Comparison of ENCODE assay signal across 15 cellular contexts in genomic region chrX:13719192-13719856, GRCh38. TPM values are rescaled to one million over a fixed set of nuclear protein-coding genes. Genes with fewer than 3 reads are reported as not detected.
DNase-seq lines count a peak whose midpoint lies in the region; ATAC-seq and TF ChIP-seq lines count a peak whose summit lies in the region.
"Had no signal": no experiment of that assay in that cellular context is flagged by ENCODE, and none has a peak within 500 bp of the region (broad histone marks: within the 10 kb centered on the region; RNA-seq: fewer than 3 reads in every experiment).

No MANE protein-coding gene starts in this region.

- no peaks in the 10 kb centered on the region for H3K27me3 Mint-ChIP-seq in CD4-positive, alpha-beta memory T cell
- H3K27me3 Mint-ChIP-seq in T-cell, result peaks cover 0 to 7% of the 10 kb centered on the region in 2 donors

- H3K27me3 ChIP-seq in CD4-positive, alpha-beta memory T cell (ENCODE audit: insufficient read depth, low read length), result no peaks in the 10 kb centered on the region
- H3K27me3 ChIP-seq in gastroesophageal sphincter, result no peaks in the 10 kb centered on the region
- H3K27me3 ChIP-seq in psoas muscle (ENCODE audit: insufficient read depth in 3 of 3, low read length in 2 of 3), result no peaks in the 10 kb centered on the region
- H3K27me3 ChIP-seq: body of pancreas had no signal

- POLR2A ChIA-PET in CD4-positive, alpha-beta memory T cell (lab: Charles Lee; ENCODE audit: partially characterized antibody), result interaction anchor here (0.9 to 12.8 kb wide), 3 partner anchors 10 to 32 kb away, joined by 3 to 196 read pairs (median 3); partner anchors contain the start of genes OFD1 and TRAPPC2
- POLR2A ChIA-PET in T-cell (lab: Charles Lee), result interaction anchor here in 1 of 2 donors (0.5 to 0.7 kb wide), 2 partner anchors 12 to 18 kb away, joined by 4 to 6 read pairs; no protein-coding TSS in a partner anchor

- no peak for TF ChIP-seq POLR2A in gastroesophageal sphincter (IDR thresholded peaks at IDR 0.05)

- peaks cover 0 to 2% (median 0%) of the 10 kb centered on the region in 8 donors for H3K9me3 Mint-ChIP-seq in CD4-positive, alpha-beta memory T cell
- H3K9me3 Mint-ChIP-seq in T-cell, result no peaks in the 10 kb centered on the region

- H3K4me1 Mint-ChIP-seq in CD4-positive, alpha-beta memory T cell, result peaks cover 21 to 68% (median 43%) of the 10 kb centered on the region in 4 donors
- H3K4me1 Mint-ChIP-seq in T-cell, result peaks cover 45 to 57% (median 55%) of the 10 kb centered on the region in 3 donors

- CTCF ChIA-PET in CD4-positive, alpha-beta memory T cell (lab: Charles Lee; ENCODE audit: partially characterized antibody), result no interaction called here
- CTCF ChIA-PET in T-cell (lab: Charles Lee), result interaction anchor here in 1 of 2 donors (0.6 to 0.7 kb wide), 2 partner anchors 26 to 28 kb away, joined by 3 read pairs; no protein-coding TSS in a partner anchor

- no peak for TF ChIP-seq EP300 in gastroesophageal sphincter (IDR thresholded peaks at IDR 0.05)

- H3K27ac Mint-ChIP-seq in CD4-positive, alpha-beta memory T cell, result peak overlapping the region; percentile 49 to 88 (median 84)
- peak overlapping the region; percentile 81 to 82 for H3K27ac Mint-ChIP-seq in T-cell

- H3K4me3 ChIP-seq in CD4-positive, alpha-beta memory T cell (ENCODE audit: low read length in 2 of 2), result no peak overlapping the region
- no peak overlapping the region for H3K4me3 ChIP-seq in gastroesophageal sphincter
- no peak overlapping the region for H3K4me3 ChIP-seq in psoas muscle
- H3K4me3 ChIP-seq: body of pancreas, dorsolateral prefrontal cortex had no signal

- ATAC-seq in T-cell (replicated peaks in 1 of 4) (peak; percentile 34 to 87 (median 76)), gastroesophageal sphincter (peak; percentile 49), psoas muscle (peak; percentile 68 to 86 (median 76)), HG03469 (IDR thresholded peaks at IDR 0.05; ENCODE audit: unreplicated experiment) (no peak), GM21360 (IDR thresholded peaks at IDR 0.05; ENCODE audit: unreplicated experiment) (no peak), GM21381 (IDR thresholded peaks at IDR 0.05; ENCODE audit: unreplicated experiment) (no peak)
- ATAC-seq: body of pancreas, left lobe of liver had no signal

- peaks cover 52% of the 10 kb centered on the region for H3K4me1 ChIP-seq in CD4-positive, alpha-beta memory T cell (ENCODE audit: insufficient read depth, low read length)
- H3K4me1 ChIP-seq in gastroesophageal sphincter, result peaks cover 0 to 41% (median 0%) of the 10 kb centered on the region in 3 donors
- peaks cover 13% of the 10 kb centered on the region for H3K4me1 ChIP-seq in psoas muscle

- 83 to 100% methylated on average over 2 to 3 of the region's 3 CpGs for WGBS in gastroesophageal sphincter (ENCODE audit: low coverage in 1 of 2), 2 donors
- 62 to 77% (median 70%) methylated on average over 3 of the region's 3 CpGs for WGBS in psoas muscle, 3 donors

- DNase-seq in CD4-positive, alpha-beta memory T cell, result peak in 2 of 5 donors; percentile 12 to 15
- DNase-seq in T-cell (peak in 23 of 34 experiments; percentile 4 to 52 (median 19)), psoas muscle (no peak)
- DNase-seq: activated CD4-positive, alpha-beta T cell treated with anti-CD3 and anti-CD28 coated beads for 1 hour; body of pancreas; dorsolateral prefrontal cortex; NCI-H187; Right ventricle myocardium superior; substantia nigra; T-helper 9 cell had no signal

- peak overlapping the region; percentile 4 for H3K27ac ChIP-seq in CD4-positive, alpha-beta memory T cell (ENCODE audit: low read depth, low read length)
- peak overlapping the region in 3 of 4 donors; percentile 20 to 72 (median 54) for H3K27ac ChIP-seq in gastroesophageal sphincter
- peak overlapping the region; percentile 76 for H3K27ac ChIP-seq in psoas muscle
- H3K27ac ChIP-seq: body of pancreas had no signal

- no peaks in the 10 kb centered on the region for H3K9me3 ChIP-seq in CD4-positive, alpha-beta memory T cell (ENCODE audit: control insufficient read depth in 1 of 2, low read length in 2 of 2)
- H3K9me3 ChIP-seq in gastroesophageal sphincter (no peaks in the 10 kb centered on the region), psoas muscle (no peaks in the 10 kb centered on the region)
- H3K9me3 ChIP-seq: body of pancreas had no signal

- intact Hi-C loops in CD4-positive, alpha-beta memory T cell (cut with micrococcal nuclease), result no loop called here
- intact Hi-C loops in psoas muscle (cut with DNase I), result no loop called here

- no peak for TF ChIP-seq CTCF in gastroesophageal sphincter (IDR thresholded peaks at IDR 0.05)
- no peak for TF ChIP-seq CTCF in psoas muscle (IDR thresholded peaks at IDR 0.05)

- peak overlapping the region in 4 of 8 donors; percentile 46 to 61 (median 50) for H3K4me3 Mint-ChIP-seq in CD4-positive, alpha-beta memory T cell
- no peak overlapping the region for H3K4me3 Mint-ChIP-seq in T-cell

- peaks cover 34 to 49% of the 10 kb centered on the region in 2 donors for H3K36me3 Mint-ChIP-seq in CD4-positive, alpha-beta memory T cell
- H3K36me3 Mint-ChIP-seq in T-cell, result peaks cover 37% of the 10 kb centered on the region

- H3K36me3 ChIP-seq in CD4-positive, alpha-beta memory T cell (ENCODE audit: insufficient read depth, low read length), result peaks cover 4% of the 10 kb centered on the region
- peaks cover 0 to 13% of the 10 kb centered on the region in 2 donors for H3K36me3 ChIP-seq in gastroesophageal sphincter
- H3K36me3 ChIP-seq in psoas muscle (ENCODE audit: insufficient read depth in 1 of 2, low read depth in 1 of 2), result peaks cover 0 to 12% of the 10 kb centered on the region in 2 donors

RNA-seq across cellular contexts. Expression of gene TRAPPC2, which starts 15.1 kb away (rescaled TPM):
- 10 to 100 TPM; 36.6 to 39.6 TPM for total RNA-seq in CD4-positive, alpha-beta memory T cell
- 10 to 100 TPM; 33.1 to 45.9 TPM for polyA plus RNA-seq in CD4-positive, alpha-beta memory T cell
- total RNA-seq in T-cell (10 to 100 TPM; 24.8 to 32.9 (median 29.7) TPM), gastroesophageal sphincter (10 to 100 TPM; 14.3 to 17.3 (median 16.0) TPM), psoas muscle (1 to 10 TPM; 3.4 to 6.3 (median 5.0) TPM)
- polyA plus RNA-seq in psoas muscle, result 1 to 10 TPM; 2.1 to 4.7 (median 3.9) TPM

RNA-seq across cellular contexts. Expression of gene OFD1, which starts 15.2 kb away (rescaled TPM):
- total RNA-seq in CD4-positive, alpha-beta memory T cell, result 100 to 1,000 TPM; 135 TPM
- 10 to 100 TPM; 22.0 to 39.0 TPM for polyA plus RNA-seq in CD4-positive, alpha-beta memory T cell
- total RNA-seq in T-cell, result 10 to 100 TPM; 78.8 to 96.8 (median 89.3) TPM
- 10 to 100 TPM; 15.2 to 26.6 (median 22.5) TPM for total RNA-seq in gastroesophageal sphincter
- 1 to 10 TPM; 7.2 to 8.2 (median 7.8) TPM for total RNA-seq in psoas muscle
- 1 to 10 TPM; 3.3 to 9.5 (median 8.4) TPM for polyA plus RNA-seq in psoas muscle

RNA-seq across cellular contexts. Expression of gene RAB9A, which starts 30.4 kb away (rescaled TPM):
- total RNA-seq in CD4-positive, alpha-beta memory T cell, result 10 to 100 TPM; 19.9 to 22.7 TPM
- polyA plus RNA-seq in CD4-positive, alpha-beta memory T cell, result 10 to 100 TPM; 31.7 to 33.4 TPM
- 10 to 100 TPM; 12.2 to 27.3 (median 16.4) TPM for total RNA-seq in T-cell
- 10 to 100 TPM; 29.6 to 50.7 (median 38.3) TPM for total RNA-seq in gastroesophageal sphincter
- 10 to 100 TPM; 13.2 to 15.3 (median 14.2) TPM for total RNA-seq in psoas muscle
- 10 to 100 TPM; 13.0 to 25.4 (median 22.8) TPM for polyA plus RNA-seq in psoas muscle

Comparison
In these comparisons a context has a peak if more than half of its experiments do, and no peak if none do; other contexts are left out.
1. DNase-seq: peak in T-cell (23 of 34); none in psoas muscle (0 of 2).
2. H3K27ac ChIP-seq: peak in every context shown above with its lines; median percentile 76 in psoas muscle; 54 in gastroesophageal sphincter; 4 in CD4-positive, alpha-beta memory T cell.
3. ATAC-seq: peak in T-cell (4 of 4), gastroesophageal sphincter (single experiment) and psoas muscle (4 of 4); none in HG03469 (single experiment), GM21360 (single experiment) and GM21381 (single experiment).